Comparison of ENCODE assay signal across 8 cellular contexts in genomic region chr14:61894452-61895077, GRCh38.
DNase-seq lines count a peak whose midpoint lies in the region; ATAC-seq and TF ChIP-seq lines count a peak whose summit lies in the region.

No MANE protein-coding gene starts in this region.

- no peaks in the 10 kb centered on the region; the same call in 1 of the 2 replicates for H3K27me3 ChIP-seq in Panc1 (ENCODE audit: control insufficient read depth, insufficient read depth, low read length)

- BruUV-seq in Panc1 (replicated peaks; lab: Mats Ljungman, UMichigan): no TSS peak

- H3K27me3 Mint-ChIP-seq in progenitor cell of endocrine pancreas: peaks cover 6% of the 10 kb centered on the region

- intact Hi-C loops in Panc1 (cut with micrococcal nuclease; ENCODE audit: unreplicated experiment): loop anchor here (2.0 kb wide), 1 partner anchor 232 kb away; no protein-coding TSS in a partner anchor

- H3K27ac Mint-ChIP-seq in progenitor cell of endocrine pancreas: no peak overlapping the region

- POLR2A ChIA-PET in Panc1 (lab: Charles Lee): no interaction called here

- no peak overlapping the region for H3K4me3 ChIP-seq in Jurkat, Clone E6-1 (ENCODE audit: low read length)
- H3K4me3 ChIP-seq in Panc1 (ENCODE audit: low read depth in 2 of 2, low read length in 2 of 2): no peak overlapping the region

- peak; percentile 83 for TF ChIP-seq CTCF in Panc1 (IDR thresholded peaks at IDR 0.05)
- TF ChIP-seq CTCF in progenitor cell of endocrine pancreas (IDR thresholded peaks at IDR 0.05; ENCODE audit: unreplicated experiment): peak; percentile 78

- H3K9me3 ChIP-seq in Panc1 (ENCODE audit: control insufficient read depth, insufficient read depth, low read depth, low read length): no peaks in the 10 kb centered on the region

- H3K9me3 Mint-ChIP-seq in progenitor cell of endocrine pancreas (ENCODE audit: low read depth): no peaks in the 10 kb centered on the region

- DNase-seq in SHP77 (lab: John Stamatoyannopoulos, UW): peak; percentile 9 to 59
- DNase-seq in SHP77 treated with DMSO at 0.1 percent for 48 hours (lab: John Stamatoyannopoulos, UW): no peak
- DNase-seq in Jurkat, Clone E6-1 (ENCODE audit: low read depth, low spot score): peak; percentile 55
- DNase-seq in Panc1 (ENCODE audit: low read depth, low spot score): peak; percentile 25
- peak; percentile 14 for DNase-seq in activated T-helper 9 cell treated with anti-CD3 and anti-CD28 coated beads, Interleukin-2, amount 50 U/mL, for 16 hours (ENCODE audit: low read depth)
- peak; percentile 26 for DNase-seq in globus pallidus (ENCODE audit: low spot score)
- peak; percentile 33 for DNase-seq in progenitor cell of endocrine pancreas (ENCODE audit: low spot score, unreplicated experiment)

- CTCF ChIA-PET in Panc1 (lab: Charles Lee): interaction anchor here (0.7 to 1.4 kb wide), 3 partner anchors 232 to 276 kb away, joined by 3 to 5 read pairs (median 4); no protein-coding TSS in a partner anchor

- no peaks in the 10 kb centered on the region for H3K36me3 Mint-ChIP-seq in progenitor cell of endocrine pancreas (ENCODE audit: insufficient read depth)

- ATAC-seq in Panc1 (no peak), GM21526 (IDR thresholded peaks at IDR 0.05; ENCODE audit: low FRiP score, unreplicated experiment) (no peak)

- H3K4me1 Mint-ChIP-seq in progenitor cell of endocrine pancreas (ENCODE audit: low read depth): peaks cover 15% of the 10 kb centered on the region

- H3K27ac ChIP-seq in Panc1 (ENCODE audit: low read length): no peak overlapping the region

- H3K36me3 ChIP-seq in Panc1 (ENCODE audit: control insufficient read depth, insufficient read depth, low read length): no peaks in the 10 kb centered on the region

- no peak overlapping the region for H3K4me3 Mint-ChIP-seq in progenitor cell of endocrine pancreas (ENCODE audit: low read depth)

- no peaks in the 10 kb centered on the region for H3K4me1 ChIP-seq in Panc1 (ENCODE audit: control insufficient read depth, insufficient read depth, low read length)

- in situ Hi-C loops in Panc1 (cut with HindIII; ENCODE audit: low pct_unique_long_range_greater_than_20kb, low sequenced_read_pairs): no loop called here
